8 cellular contexts compared by ENCODE assay signal in genomic region chr7:77536413-77537135, GRCh38. TPM values are rescaled to one million over a fixed set of nuclear protein-coding genes. Genes with fewer than 3 reads are reported as not detected.
A peak's percentile ranks its signal among the peaks of the same experiment; 100 is the strongest.
DNase-seq lines count a peak whose midpoint lies in the region; TF ChIP-seq lines count a peak whose summit lies in the region.

No MANE protein-coding gene starts in this region.

- H3K23me2 ChIP-seq in H9 (ENCODE audit: insufficient read length, low read depth, low read length, poor library complexity, severe bottlenecking): peaks cover 6% of the 10 kb centered on the region

- no peak overlapping the region for H2BK20ac ChIP-seq in H9 (ENCODE audit: low read depth, low read length, poor library complexity, severe bottlenecking)

- H3K27ac Mint-ChIP-seq in H9: peak overlapping the region; percentile 92 to 97 (median 96); a peak in 6 of 7 replicates
- H3K27ac Mint-ChIP-seq in nephron: peak overlapping the region; percentile 92 to 99 (median 95)

- H4K8ac ChIP-seq in H9 (replicated peaks; ENCODE audit: insufficient read length, low read depth, low read length): no peak overlapping the region

- H2AFZ ChIP-seq in H9 (ENCODE audit: low read length): no peak overlapping the region
- H2AFZ ChIP-seq in Loucy (ENCODE audit: low read length): peak overlapping the region; percentile 94

- H3K36me3 ChIP-seq in ES-I3 (ENCODE audit: insufficient read depth, low read length) (peaks cover 3% of the 10 kb centered on the region), Loucy (ENCODE audit: insufficient read depth, low read length) (no peaks in the 10 kb centered on the region)

- peak overlapping the region; percentile 85 for H3K4me2 ChIP-seq in H9 (ENCODE audit: insufficient read depth, insufficient read length, low read length)
- H3K4me2 ChIP-seq in Loucy (ENCODE audit: low read depth, low read length, poor library complexity, severe bottlenecking): peak overlapping the region; percentile 68

- H3K36me3 Mint-ChIP-seq in H9 (ENCODE audit: insufficient read depth in 1 of 3, low read depth in 3 of 3) (peaks cover 13 to 17% (median 14%) of the 10 kb centered on the region in 3 experiments), nephron (ENCODE audit: low read depth) (peaks cover 4% of the 10 kb centered on the region)

- H3F3A ChIP-seq in Loucy (ENCODE audit: low read depth): no peaks in the 10 kb centered on the region; the same call in 1 of the 2 replicates

- no peak overlapping the region for H2BK12ac ChIP-seq in H9 (ENCODE audit: insufficient read length, low read depth, low read length)

- H3K27ac ChIP-seq in H9 (ENCODE audit: insufficient read length, low read depth, low read length) (peak overlapping the region; percentile 1), RWPE1 (peak overlapping the region; percentile 98)

- WGBS in H9 (ENCODE audit: extremely low coverage, insufficient read length, low lambda C conversion rate): no CpG with 5 or more reads among the region's 58 CpGs

- H4K91ac ChIP-seq in H9 (ENCODE audit: insufficient read length, low read depth, low read length): no peak overlapping the region

- H3K4me3 ChIP-seq in Loucy (ENCODE audit: low read length, poor library complexity, severe bottlenecking): peak overlapping the region; percentile 83
- peak overlapping the region; percentile 99 for H3K4me3 ChIP-seq in fibroblast of pulmonary artery (replicated peaks; ENCODE audit: low read depth, low read length)

- no peak overlapping the region for H3K4ac ChIP-seq in H9 (ENCODE audit: low read depth, low read length)

- H3K79me2 ChIP-seq in H9 (ENCODE audit: insufficient read depth, low read length): peaks cover 21% of the 10 kb centered on the region; the same call in 1 of the 2 replicates
- H3K79me2 ChIP-seq in Loucy (ENCODE audit: insufficient read depth, low read length): peaks cover 41% of the 10 kb centered on the region

- no peak for TF ChIP-seq CTCF in H9 (conservative IDR thresholded peaks at IDR 0.05)
- TF ChIP-seq CTCF in Loucy (conservative IDR thresholded peaks at IDR 0.05; ENCODE audit: low read length): no peak
- no peak for TF ChIP-seq CTCF in RWPE1 (conservative IDR thresholded peaks at IDR 0.05; ENCODE audit: low read depth)
- no peak for TF ChIP-seq CTCF in fibroblast of pulmonary artery (IDR thresholded peaks at IDR 0.05; ENCODE audit: low read length, missing control alignments)
- TF ChIP-seq CTCF in nephron (IDR thresholded peaks at IDR 0.05; ENCODE audit: unreplicated experiment in 3 of 3): no peak

- H2AK5ac ChIP-seq in H9 (ENCODE audit: insufficient read length, low read length): no peak overlapping the region

- no peaks in the 10 kb centered on the region for H3K9me2 ChIP-seq in Loucy (replicated peaks; ENCODE audit: low read depth, low read length)

- no peak overlapping the region for H2BK120ac ChIP-seq in H9 (ENCODE audit: low read depth, low read length, poor library complexity, severe bottlenecking)

- H4K20me1 ChIP-seq in H9 (ENCODE audit: control insufficient read depth, insufficient read depth, insufficient read length): no peaks in the 10 kb centered on the region
- peaks cover 31% of the 10 kb centered on the region for H4K20me1 ChIP-seq in Loucy (ENCODE audit: insufficient read depth, low read length, poor library complexity, severe bottlenecking)

- H3K9ac ChIP-seq in ES-I3 (ENCODE audit: low read depth, low read length) (peak overlapping the region; percentile 64), H9 (ENCODE audit: extremely low read depth, insufficient read length, low read length) (peak overlapping the region; percentile 78), Loucy (ENCODE audit: low read depth, low read length, poor library complexity, severe bottlenecking) (peak overlapping the region; percentile 71)

- no peaks in the 10 kb centered on the region for H3K79me1 ChIP-seq in H9 (ENCODE audit: insufficient read depth, low read depth, low read length, poor library complexity, severe bottlenecking)

- POLR2A ChIA-PET in RWPE1 (lab: Yijun Ruan, JAX; ENCODE audit: low non-redundant PET): interaction anchor here (0.5 to 1.1 kb wide), 4 partner anchors 8 to 79 kb away, joined by 3 to 4 read pairs (median 4); no protein-coding TSS in a partner anchor

- CTCF ChIA-PET in RWPE1 (lab: Yijun Ruan, JAX): no interaction called here

- H3K23ac ChIP-seq in H9 (ENCODE audit: insufficient read length, low read depth, low read length): no peak overlapping the region

- H3K9me3 Mint-ChIP-seq in H9: peaks cover 12 to 13% of the 10 kb centered on the region in 2 experiments
- peaks cover 5% of the 10 kb centered on the region for H3K9me3 Mint-ChIP-seq in nephron

- H3K9me3 ChIP-seq in ES-I3 (ENCODE audit: control insufficient read depth, insufficient read depth, low read length) (0 out of 2 replicates have a peak, but pooled peaks cover 5% of the 10 kb centered on the region), H9 (ENCODE audit: control insufficient read depth, low read depth, low read length) (no peaks in the 10 kb centered on the region), Loucy (ENCODE audit: insufficient read depth, low read depth, low read length) (no peaks in the 10 kb centered on the region)

- H3K4me1 ChIP-seq in ES-I3 (ENCODE audit: insufficient read depth, low read length) (peaks cover 9% of the 10 kb centered on the region), H9 (ENCODE audit: insufficient read depth, low read length) (no peaks in the 10 kb centered on the region), Loucy (ENCODE audit: insufficient read depth, low read length, poor library complexity, severe bottlenecking) (peaks cover 25% of the 10 kb centered on the region)

- peak overlapping the region; percentile 9 for H3K18ac ChIP-seq in H9 (ENCODE audit: insufficient read length, low read depth, low read length)

- H2BK5ac ChIP-seq in H9 (ENCODE audit: insufficient read length, low read length): no peak overlapping the region

- H3K56ac ChIP-seq in H9 (ENCODE audit: insufficient read length, low read depth, low read length): no peak overlapping the region

- no peak overlapping the region for H4K5ac ChIP-seq in H9 (ENCODE audit: insufficient read length, low read depth, low read length)

- H3K27me3 Mint-ChIP-seq in H9 (ENCODE audit: low read depth) (no peaks in the 10 kb centered on the region), nephron (ENCODE audit: low read depth) (no peaks in the 10 kb centered on the region)

- H3K14ac ChIP-seq in H9 (ENCODE audit: insufficient read depth, low read length): 0 out of 2 replicates have a peak overlapping the region, but pooled peaks have one; percentile 70

- DNase-seq in H9: peak; percentile 98
- peak; percentile 98 for DNase-seq in RWPE1 (ENCODE audit: low spot score)
- peak; percentile 98 for DNase-seq in activated T-helper 9 cell treated with anti-CD3 and anti-CD28 coated beads, Interleukin-2, amount 50 U/mL, for 16 hours (ENCODE audit: low read depth)
- peak; percentile 96 for DNase-seq in fibroblast of pulmonary artery (ENCODE audit: low read depth)
- peak; percentile 98 for DNase-seq in stimulated activated naive CD4-positive, alpha-beta T cell treated with Interleukin-2 at 50 U/mL for 16 hours (lab: John Stamatoyannopoulos, UW)

- H3K4me1 Mint-ChIP-seq in H9: peaks cover 17 to 29% of the 10 kb centered on the region in 2 experiments
- H3K4me1 Mint-ChIP-seq in nephron: peaks cover 20% of the 10 kb centered on the region

- no peak overlapping the region for H2BK15ac ChIP-seq in H9 (ENCODE audit: low read depth, low read length)

- peak overlapping the region; percentile 93 to 97 for H3K4me3 Mint-ChIP-seq in H9
- peak overlapping the region; percentile 95 to 99 (median 98) for H3K4me3 Mint-ChIP-seq in nephron

- no peaks in the 10 kb centered on the region for H3K27me3 ChIP-seq in H9 (ENCODE audit: insufficient read depth, low read length)
- no peaks in the 10 kb centered on the region for H3K27me3 ChIP-seq in Loucy (ENCODE audit: insufficient read depth, low read length, poor library complexity, severe bottlenecking)

- H3T11ph ChIP-seq in H9 (ENCODE audit: low read length): no peak overlapping the region

RNA-seq across cellular contexts. Expression of gene PTPN12, which starts 0.5 kb away (rescaled TPM):
- total RNA-seq in H9 (2021): 124 and 128 TPM in 2 replicates

Comparison
In these comparisons a context has a peak if more than half of its experiments do, and no peak if none do; other contexts are left out.
1. Peak in every context shown above with its lines: DNase-seq, H3K4me3 ChIP-seq and H3K27ac ChIP-seq.